ENCODE assay signal across 8 cellular contexts in the genomic region with DNA sequence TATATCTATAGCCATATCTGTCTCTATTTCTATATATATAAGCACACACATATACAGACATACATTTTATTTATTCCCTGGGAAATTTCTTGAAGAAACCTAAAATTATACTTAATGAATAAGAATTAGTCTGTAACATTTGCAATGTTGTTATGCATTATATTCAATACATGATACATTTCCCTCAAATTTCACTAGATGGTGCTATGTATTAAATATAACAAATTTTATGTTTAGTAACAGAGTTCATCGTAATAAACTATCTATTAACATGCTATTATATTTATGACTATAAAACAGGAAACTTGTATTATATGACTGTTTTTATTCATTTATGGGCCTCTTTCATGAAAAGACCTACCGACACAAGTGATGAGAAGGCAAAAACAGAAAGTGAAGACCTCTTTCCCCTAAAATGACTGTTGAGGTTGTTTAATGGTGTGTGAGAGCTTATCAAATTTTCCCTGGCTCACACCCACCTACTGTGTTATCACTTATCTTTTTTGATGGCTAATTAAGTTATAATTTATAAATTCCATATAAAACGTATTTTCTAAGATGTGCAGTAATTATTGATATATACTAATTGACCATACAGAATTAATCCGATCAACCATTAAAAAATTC.
DNase-seq lines count a peak whose midpoint lies in the region; ATAC-seq and TF ChIP-seq lines count a peak whose summit lies in the region.

No MANE protein-coding gene starts in this region.

- POLR2A ChIA-PET in MCF 10A (lab: Yijun Ruan, JAX): no interaction called here

- no peaks in the 10 kb centered on the region for H3K27me3 ChIP-seq in MG63

- H3K27me3 Mint-ChIP-seq in MCF 10A (ENCODE audit: insufficient read depth, unreplicated experiment) (no peaks in the 10 kb centered on the region), osteocyte (ENCODE audit: unreplicated experiment) (no peaks in the 10 kb centered on the region)
- no peaks in the 10 kb centered on the region for H3K27me3 Mint-ChIP-seq in activated CD4-positive, alpha-beta T cell treated with anti-CD3 and anti-CD28 coated beads, Interleukin-2, amount 10 ng/mL, durations not matched to agents 24 days and 14 days

- H3K36me3 Mint-ChIP-seq in MCF 10A (ENCODE audit: insufficient read depth, unreplicated experiment) (no peaks in the 10 kb centered on the region), osteocyte (ENCODE audit: unreplicated experiment) (no peaks in the 10 kb centered on the region)
- H3K36me3 Mint-ChIP-seq in activated CD4-positive, alpha-beta T cell treated with anti-CD3 and anti-CD28 coated beads, Interleukin-2, amount 10 ng/mL, durations not matched to agents 24 days and 14 days (ENCODE audit: low read depth): no peaks in the 10 kb centered on the region

- no peak for ATAC-seq in HG03457 (IDR thresholded peaks at IDR 0.05; ENCODE audit: unreplicated experiment)

- H3K9me3 ChIP-seq in MG63: no peaks in the 10 kb centered on the region

- H3K9me3 Mint-ChIP-seq in MCF 10A (ENCODE audit: unreplicated experiment) (no peaks in the 10 kb centered on the region), osteocyte (ENCODE audit: unreplicated experiment) (no peaks in the 10 kb centered on the region)
- H3K9me3 Mint-ChIP-seq in activated CD4-positive, alpha-beta T cell treated with anti-CD3 and anti-CD28 coated beads, Interleukin-2, amount 10 ng/mL, durations not matched to agents 24 days and 14 days: no peaks in the 10 kb centered on the region

- H3K4me1 Mint-ChIP-seq in MCF 10A (ENCODE audit: insufficient read depth, unreplicated experiment): no peaks in the 10 kb centered on the region
- H3K4me1 Mint-ChIP-seq in osteocyte (ENCODE audit: unreplicated experiment): peaks cover 16% of the 10 kb centered on the region
- no peaks in the 10 kb centered on the region for H3K4me1 Mint-ChIP-seq in activated CD4-positive, alpha-beta T cell treated with anti-CD3 and anti-CD28 coated beads, Interleukin-2, amount 10 ng/mL, durations not matched to agents 24 days and 14 days

- no peak overlapping the region for H3K4me3 Mint-ChIP-seq in MCF 10A (ENCODE audit: unreplicated experiment)
- H3K4me3 Mint-ChIP-seq in osteocyte (ENCODE audit: unreplicated experiment): no peak overlapping the region
- no peak overlapping the region for H3K4me3 Mint-ChIP-seq in activated CD4-positive, alpha-beta T cell treated with anti-CD3 and anti-CD28 coated beads, Interleukin-2, amount 10 ng/mL, durations not matched to agents 24 days and 14 days

- no peak overlapping the region for H3K4me3 ChIP-seq in MG63

- CTCF ChIA-PET in MCF 10A (lab: Yijun Ruan, JAX): no interaction called here

- H3K36me3 ChIP-seq in MG63: no peaks in the 10 kb centered on the region

- DNase-seq in GM10266 (ENCODE audit: extremely low spot score) (no peak), NCI-H128 (lab: John Stamatoyannopoulos, UW; ENCODE audit: unreplicated experiment) (peak; percentile 47), MCF 10A (ENCODE audit: unreplicated experiment) (peak; percentile 40), osteocyte (ENCODE audit: extremely low spot score, unreplicated experiment) (no peak), MG63 (no peak)
- DNase-seq in activated CD4-positive, alpha-beta T cell treated with anti-CD3 and anti-CD28 coated beads, Interleukin-2, amount 10 ng/mL, durations not matched to agents 24 days and 14 days: no peak
- DNase-seq in stimulated activated CD4-positive, alpha-beta T cell treated with anti-CD3 and anti-CD28 coated beads, Interleukin-4, amount 100 ng/mL, for 24 hours: no peak

- intact Hi-C loops in MCF 10A (cut with micrococcal nuclease): loop anchor here (1.0 to 2.0 kb wide), 2 partner anchors 669 to 889 kb away; no protein-coding TSS in a partner anchor
- intact Hi-C loops in activated CD4-positive, alpha-beta T cell treated with anti-CD3 and anti-CD28 coated beads, Interleukin-2, amount 10 ng/mL, durations not matched to agents 24 days and 14 days (cut with micrococcal nuclease): loop anchor here (5.0 kb wide), 1 partner anchor 890 kb away; no protein-coding TSS in a partner anchor

- TF ChIP-seq CTCF in GM10266 (IDR thresholded peaks at IDR 0.05; ENCODE audit: control insufficient read depth, insufficient read depth, low read depth, missing control alignments) (peak; percentile 37), MCF 10A (IDR thresholded peaks at IDR 0.05; ENCODE audit: unreplicated experiment) (peak; percentile 45), osteocyte (IDR thresholded peaks at IDR 0.05) (peak; percentile 62)

- no TSS peak for BruUV-seq in MCF 10A (replicated peaks; lab: Mats Ljungman, UMichigan)

- no peak overlapping the region for H3K27ac Mint-ChIP-seq in MCF 10A (ENCODE audit: low read depth, unreplicated experiment)
- no peak overlapping the region for H3K27ac Mint-ChIP-seq in osteocyte (ENCODE audit: unreplicated experiment)
- no peak overlapping the region for H3K27ac Mint-ChIP-seq in activated CD4-positive, alpha-beta T cell treated with anti-CD3 and anti-CD28 coated beads, Interleukin-2, amount 10 ng/mL, durations not matched to agents 24 days and 14 days

Comparison
In these comparisons a context has a peak if more than half of its experiments do, and no peak if none do; other contexts are left out.
1. DNase-seq: peak in NCI-H128 (single experiment) and MCF 10A (single experiment); none in GM10266 (single experiment), osteocyte (single experiment), activated CD4-positive, alpha-beta T cell treated with anti-CD3 and anti-CD28 coated beads, Interleukin-2, amount 10 ng/mL, durations not matched to agents 24 days and 14 days (single experiment), MG63 (single experiment) and stimulated activated CD4-positive, alpha-beta T cell treated with anti-CD3 and anti-CD28 coated beads, Interleukin-4, amount 100 ng/mL, for 24 hours (single experiment).
2. Peak in every context shown above with its lines, with median percentiles within 50 percentile points of each other: CTCF ChIP-seq.